ENCODE assay signal across 7 cellular contexts in genomic region chr7:66627151-66627681, GRCh38. TPM values are rescaled to one million over a fixed set of nuclear protein-coding genes. Genes with fewer than 3 reads are reported as not detected.
DNase-seq lines count a peak whose midpoint lies in the region; FAIRE-seq and TF ChIP-seq lines count a peak whose summit lies in the region.

No MANE protein-coding gene starts in this region.

- no peak overlapping the region for H2AFZ ChIP-seq in trophoblast cell (ENCODE audit: insufficient read depth, low read length, poor library complexity)

- H3K18ac ChIP-seq in trophoblast cell (ENCODE audit: low read length), result no peak overlapping the region

- peaks cover 31% of the 10 kb centered on the region for H3F3A ChIP-seq in DOHH2 (ENCODE audit: control insufficient read depth, insufficient read depth)

- H2BK12ac ChIP-seq in trophoblast cell (ENCODE audit: low read length), result no peak overlapping the region

- no peak overlapping the region for H3K14ac ChIP-seq in trophoblast cell (ENCODE audit: low read length)

- H3K4me3 Mint-ChIP-seq in chondrocyte (ENCODE audit: unreplicated experiment), result peak overlapping the region; percentile 17

- H3K27me3 Mint-ChIP-seq in chondrocyte (ENCODE audit: low read depth), result no peaks in the 10 kb centered on the region

- H3K4ac ChIP-seq in trophoblast cell (ENCODE audit: low read depth, low read length), result no peak overlapping the region

- H4K8ac ChIP-seq in trophoblast cell (ENCODE audit: low read depth, low read length), result no peak overlapping the region

- no peak overlapping the region for H4K12ac ChIP-seq in trophoblast cell (ENCODE audit: low read depth, low read length)

- H3K9ac ChIP-seq in trophoblast cell (ENCODE audit: low read length), result no peak overlapping the region

- H3K4me3 ChIP-seq in DOHH2 (ENCODE audit: low read length) (peak overlapping the region; percentile 34), trophoblast cell (ENCODE audit: low read depth, low read length) (no peak overlapping the region)

- H2AK5ac ChIP-seq in trophoblast cell (ENCODE audit: low read length), result no peak overlapping the region

- H3K9me2 ChIP-seq in DOHH2 (replicated peaks; ENCODE audit: control insufficient read depth, low read length), result no peaks in the 10 kb centered on the region

- WGBS in trophoblast cell (ENCODE audit: extremely low coverage, insufficient coverage, insufficient read length), result no CpG with 5 or more reads among the region's 10 CpGs

- no peak overlapping the region for H2BK120ac ChIP-seq in trophoblast cell (ENCODE audit: insufficient read depth, low read length, poor library complexity)

- H3K4me1 ChIP-seq in DOHH2 (ENCODE audit: control insufficient read depth, low read length) (peaks cover 43% of the 10 kb centered on the region), trophoblast cell (ENCODE audit: control insufficient read depth in 1 of 2, insufficient read depth in 2 of 2, low read length in 2 of 2) (peaks cover 3 to 11% of the 10 kb centered on the region in 2 experiments)

- TF ChIP-seq POLR2A in GM12892 (IDR thresholded peaks at IDR 0.05; ENCODE audit: low read depth, low read length), result no peak

- peak overlapping the region; percentile 45 for H3K27ac Mint-ChIP-seq in chondrocyte (ENCODE audit: unreplicated experiment)

- H3K9me3 Mint-ChIP-seq in chondrocyte (ENCODE audit: low read depth), result no peaks in the 10 kb centered on the region

- no peaks in the 10 kb centered on the region for H3K27me3 ChIP-seq in DOHH2 (ENCODE audit: control insufficient read depth, low read length)
- no peaks in the 10 kb centered on the region for H3K27me3 ChIP-seq in trophoblast cell (ENCODE audit: insufficient read depth, low read length)

- H3K36me3 ChIP-seq in DOHH2 (ENCODE audit: control insufficient read depth, low read length), result peaks cover 4% of the 10 kb centered on the region
- no peaks in the 10 kb centered on the region for H3K36me3 ChIP-seq in trophoblast cell (ENCODE audit: control insufficient read depth in 1 of 2, insufficient read depth in 2 of 2, low read length in 2 of 2)

- H3K9me3 ChIP-seq in DOHH2 (ENCODE audit: control insufficient read depth, insufficient read depth, low read length) (no peaks in the 10 kb centered on the region), trophoblast cell (ENCODE audit: insufficient read depth, low read depth, low read length) (no peaks in the 10 kb centered on the region)

- no peak overlapping the region for H3K23ac ChIP-seq in trophoblast cell (ENCODE audit: low read length)

- H3K4me1 Mint-ChIP-seq in chondrocyte (ENCODE audit: low read depth), result peaks cover 21% of the 10 kb centered on the region

- TF ChIP-seq CTCF in DOHH2 (IDR thresholded peaks at IDR 0.05; ENCODE audit: low read depth, low read length, poor library complexity, severe bottlenecking), result no peak
- no peak for TF ChIP-seq CTCF in chondrocyte (IDR thresholded peaks at IDR 0.05)

- no peak overlapping the region for H2BK5ac ChIP-seq in trophoblast cell (ENCODE audit: low read depth, low read length, poor library complexity)

- H3K4me2 ChIP-seq in DOHH2 (ENCODE audit: low read length), result peak overlapping the region; percentile 93
- H3K4me2 ChIP-seq in trophoblast cell (ENCODE audit: low read length), result peak overlapping the region; percentile 13

- H4K20me1 ChIP-seq in DOHH2 (ENCODE audit: control insufficient read depth, insufficient read depth, low read depth, low read length), result no peaks in the 10 kb centered on the region

- H3K27ac ChIP-seq in DOHH2 (ENCODE audit: low read depth, low read length), result 0 out of 2 replicates have a peak overlapping the region, but pooled peaks have one; percentile 5
- H3K27ac ChIP-seq in trophoblast cell (ENCODE audit: low read depth, low read length), result no peak overlapping the region

- H3K36me3 Mint-ChIP-seq in chondrocyte (ENCODE audit: low read depth), result peaks cover 2% of the 10 kb centered on the region

- FAIRE-seq in GM12892 (lab: Jason Lieb, UNC), result no peak

- DNase-seq in NCI-H460 (ENCODE audit: extremely low read depth, low read depth), result peak; percentile 86
- DNase-seq in chondrocyte (ENCODE audit: low spot score), result no peak
- peak; percentile 81 to 96 for DNase-seq in trophoblast cell
- DNase-seq in G401 (ENCODE audit: low spot score), result no peak
- DNase-seq in GM12892 (ENCODE audit: insufficient read length), result no peak
- DNase-seq in HUDEP-2 (lab: John Stamatoyannopoulos, UW; ENCODE audit: unreplicated experiment in 76 of 76), result no peak

- H3K79me2 ChIP-seq in DOHH2 (ENCODE audit: control insufficient read depth, low read length), result peaks cover 29% of the 10 kb centered on the region
- H3K79me2 ChIP-seq in trophoblast cell (ENCODE audit: control insufficient read depth, insufficient read depth, low read length, poor library complexity), result peaks cover 3% of the 10 kb centered on the region

- peaks cover 6% of the 10 kb centered on the region for H3K79me1 ChIP-seq in trophoblast cell (ENCODE audit: low read length)

- in situ Hi-C loops in G401 (cut with HindIII; ENCODE audit: low sequenced_read_pairs), result no loop called here

- H4K91ac ChIP-seq in trophoblast cell (ENCODE audit: low read depth, low read length), result no peak overlapping the region

RNA-seq across cellular contexts. Expression of gene KCTD7, which starts 1.5 kb away (rescaled TPM):
- 8.7 and 10.3 TPM in 2 replicates for total RNA-seq in NCI-H460 (2014; rRNA removed; shearing (Covaris generic))
- 35.8 and 40.5 TPM in 2 replicates for polyA plus RNA-seq in NCI-H460 (2014; cell fraction: nucleus; rRNA removed)
- 16.4 to 22.6 TPM (median 21.5 TPM) in 3 replicates for total RNA-seq in chondrocyte
- polyA plus RNA-seq in trophoblast cell (2013), result 4.7 and 5.1 TPM in 2 replicates
- 6.9 and 9.1 TPM in 2 replicates for total RNA-seq in G401 (2014; rRNA removed; shearing (Covaris generic))
- polyA plus RNA-seq in GM12892 (2012; ENCODE audit: missing spikeins), result 8.2 TPM

Comparison
In these comparisons a context has a peak if more than half of its experiments do, and no peak if none do; other contexts are left out.
1. DNase-seq: peak in NCI-H460 (single experiment) and trophoblast cell (2 of 2); none in chondrocyte (single experiment), G401 (single experiment), GM12892 (single experiment) and HUDEP-2 (0 of 76).